9 cellular contexts compared by ENCODE assay signal in the genomic region with DNA sequence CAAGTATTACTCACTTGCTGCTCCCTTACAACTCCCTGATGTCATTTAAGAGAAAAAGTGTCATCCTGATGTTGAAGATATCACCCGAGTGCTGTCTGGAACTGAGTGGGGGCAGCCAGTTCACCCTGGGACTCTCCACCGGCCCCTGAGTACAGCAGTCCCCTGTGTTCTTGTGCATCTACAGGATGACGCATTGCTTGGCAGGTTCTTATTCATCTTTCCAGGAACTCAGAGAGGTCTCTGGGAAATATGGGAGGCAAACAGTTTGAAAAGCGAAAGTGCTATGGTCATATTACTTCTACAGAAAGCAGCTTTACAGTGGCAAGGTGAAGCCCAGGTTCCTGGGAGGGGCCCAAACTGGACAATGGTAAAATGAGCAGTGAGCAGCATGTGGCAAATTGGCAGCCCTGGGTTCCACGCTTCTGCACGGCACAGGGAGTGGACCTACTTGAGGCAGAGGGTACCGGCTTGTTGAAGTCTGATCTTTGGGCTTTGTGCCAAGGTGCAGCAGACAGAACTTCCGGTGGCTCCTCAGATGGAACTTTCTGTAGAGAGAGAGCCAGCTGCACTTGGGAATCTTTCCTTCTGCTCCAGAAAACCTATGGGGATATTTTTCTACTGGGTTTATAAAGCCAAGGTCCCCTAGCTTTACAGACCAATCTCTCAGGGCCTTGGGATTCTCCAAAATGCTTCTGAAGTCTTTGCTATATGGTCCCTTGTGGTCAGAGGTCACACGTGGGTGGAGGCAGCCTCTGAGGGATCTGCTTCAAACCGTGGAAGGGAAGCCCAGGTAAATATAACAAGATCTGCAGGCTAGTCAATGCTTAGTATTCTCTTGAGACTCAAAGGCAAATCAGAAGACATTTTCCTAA.
DNase-seq lines count a peak whose midpoint lies in the region; ATAC-seq, FAIRE-seq and TF ChIP-seq lines count a peak whose summit lies in the region.
"Had no signal": no experiment of that assay in that cellular context is flagged by ENCODE, and none has a peak within 500 bp of the region (broad histone marks: within the 10 kb centered on the region; RNA-seq: fewer than 3 reads in every experiment).

No MANE protein-coding gene starts in this region.

- no peaks in the 10 kb centered on the region for H3K79me2 ChIP-seq in keratinocyte (ENCODE audit: control insufficient read depth, insufficient read depth, low read length)

- H3K4me2 ChIP-seq in keratinocyte (ENCODE audit: control insufficient read depth, extremely low read depth, insufficient read depth, low read depth, low read length): no peak overlapping the region

- H2AFZ ChIP-seq in keratinocyte (ENCODE audit: control insufficient read depth, low read length): no peak overlapping the region

- dilution Hi-C loops in keratinocyte (cut with MboI; ENCODE audit: extremely low pct_ligation_motif_present, low sequenced_read_pairs): no loop called here

- H3K27ac ChIP-seq in RWPE2 (ENCODE audit: poor library complexity, severe bottlenecking): no peak overlapping the region
- no peak overlapping the region for H3K27ac ChIP-seq in keratinocyte (ENCODE audit: control insufficient read depth, insufficient read depth, low read length)
- no peak overlapping the region for H3K27ac ChIP-seq in WERI-Rb-1
- no peak overlapping the region for H3K27ac ChIP-seq in SJCRH30

- ATAC-seq in RWPE2 (ENCODE audit: low read depth): peak; percentile 12; the same call in 1 of the 3 replicates

- no peaks in the 10 kb centered on the region for H3K36me3 ChIP-seq in RWPE2 (ENCODE audit: low read depth)
- no peaks in the 10 kb centered on the region for H3K36me3 ChIP-seq in keratinocyte (ENCODE audit: control insufficient read depth in 2 of 2, extremely low read depth in 1 of 2, insufficient read depth in 2 of 2, low read length in 2 of 2)
- no peaks in the 10 kb centered on the region for H3K36me3 ChIP-seq in WERI-Rb-1
- no peaks in the 10 kb centered on the region for H3K36me3 ChIP-seq in SJCRH30

- H3K27me3 ChIP-seq in RWPE2 (ENCODE audit: insufficient read depth, poor library complexity, severe bottlenecking): no peaks in the 10 kb centered on the region
- H3K27me3 ChIP-seq in keratinocyte (ENCODE audit: control insufficient read depth, extremely low read depth, insufficient read depth, low read length): no peaks in the 10 kb centered on the region
- H3K27me3 ChIP-seq in WERI-Rb-1 (ENCODE audit: insufficient read depth, low read depth, severe bottlenecking): no peaks in the 10 kb centered on the region
- no peaks in the 10 kb centered on the region for H3K27me3 ChIP-seq in SJCRH30

- no peak overlapping the region for H3K9ac ChIP-seq in keratinocyte (ENCODE audit: control insufficient read depth, extremely low read depth, insufficient read depth, low read length)

- no peak overlapping the region for H3K4me3 ChIP-seq in RWPE2 (ENCODE audit: severe bottlenecking)
- no peak overlapping the region for H3K4me3 ChIP-seq in keratinocyte (ENCODE audit: control insufficient read depth in 2 of 3, extremely low read depth in 1 of 3, insufficient read depth in 2 of 3, low read depth in 1 of 3, low read length in 3 of 3)
- H3K4me3 ChIP-seq in WERI-Rb-1 (ENCODE audit: low read depth, low read length): no peak overlapping the region
- H3K4me3 ChIP-seq in SJCRH30: no peak overlapping the region

- no peak for TF ChIP-seq CTCF in RWPE2 (IDR thresholded peaks at IDR 0.05; ENCODE audit: poor library complexity, severe bottlenecking)
- no peak for TF ChIP-seq CTCF in keratinocyte (optimal IDR thresholded peaks at IDR 0.05 in 1 of 3, IDR thresholded peaks at IDR 0.05 in 1 of 3, conservative IDR thresholded peaks at IDR 0.05 in 1 of 3; ENCODE audit: extremely low read depth in 1 of 3, insufficient read depth in 2 of 3, low read length in 3 of 3)
- no peak for TF ChIP-seq CTCF in WERI-Rb-1 (IDR thresholded peaks at IDR 0.05; ENCODE audit: low read depth, low read length)

- H4K20me1 ChIP-seq in keratinocyte (ENCODE audit: control insufficient read depth, extremely low read depth, insufficient read depth, low read length): no peaks in the 10 kb centered on the region

- DNase-seq in RWPE2 (ENCODE audit: low spot score) (no peak), keratinocyte (ENCODE audit: low read depth, low spot score) (no peak), WERI-Rb-1 (no peak), NCI-H1417 treated with DMSO at 0.1 percent for 48 hours (lab: John Stamatoyannopoulos, UW) (no peak), nucleus accumbens (lab: John Stamatoyannopoulos, UW) (no peak), SJCRH30 (no peak)
- peak; percentile 84 for DNase-seq in activated CD8-positive, alpha-beta memory T cell treated with anti-CD3 and anti-CD28 coated beads, Interleukin-2, amount 50 U/mL, for 48 hours
- peak; percentile 86 for DNase-seq in stimulated activated CD8-positive, alpha-beta memory T cell treated with anti-CD3 and anti-CD28 coated beads, Interleukin-4, amount 100 ng/mL, for 48 hours

- H3K9me3 ChIP-seq in RWPE2 (ENCODE audit: severe bottlenecking) (no peaks in the 10 kb centered on the region), keratinocyte (ENCODE audit: control insufficient read depth, low read depth, low read length) (no peaks in the 10 kb centered on the region), WERI-Rb-1 (ENCODE audit: severe bottlenecking) (no peaks in the 10 kb centered on the region), SJCRH30 (replicated peaks) (no peaks in the 10 kb centered on the region)

- peak; percentile 49 for FAIRE-seq in keratinocyte (lab: Jason Lieb, UNC)
- FAIRE-seq: GM18507 had no signal

- H3K4me1 ChIP-seq in RWPE2 (ENCODE audit: insufficient read depth, poor library complexity, severe bottlenecking) (peaks cover 8% of the 10 kb centered on the region), keratinocyte (ENCODE audit: control insufficient read depth, extremely low read depth, insufficient read depth, low read length) (peaks cover 11% of the 10 kb centered on the region), SJCRH30 (no peaks in the 10 kb centered on the region)

- H3K9me1 ChIP-seq in keratinocyte (ENCODE audit: control insufficient read depth, extremely low read depth, insufficient read depth, low read length): no peaks in the 10 kb centered on the region

Comparison
In these comparisons a context has a peak if more than half of its experiments do, and no peak if none do; other contexts are left out.
1. DNase-seq: peak in activated CD8-positive, alpha-beta memory T cell treated with anti-CD3 and anti-CD28 coated beads, Interleukin-2, amount 50 U/mL, for 48 hours (single experiment) and stimulated activated CD8-positive, alpha-beta memory T cell treated with anti-CD3 and anti-CD28 coated beads, Interleukin-4, amount 100 ng/mL, for 48 hours (single experiment); none in RWPE2 (single experiment), keratinocyte (single experiment), WERI-Rb-1 (single experiment), NCI-H1417 treated with DMSO at 0.1 percent for 48 hours (single experiment), nucleus accumbens (0 of 56) and SJCRH30 (0 of 2).